ENCODE assay signal across 8 cellular contexts in genomic region chr1:50424045-50424939, GRCh38. TPM values are rescaled to one million over a fixed set of nuclear protein-coding genes. Genes with fewer than 3 reads are reported as not detected.
DNase-seq lines count a peak whose midpoint lies in the region; ATAC-seq, FAIRE-seq and TF ChIP-seq lines count a peak whose summit lies in the region.

No MANE protein-coding gene starts in this region.

- no peak for TF ChIP-seq EP300 in gastroesophageal sphincter (IDR thresholded peaks at IDR 0.05)

- peaks cover 39% of the 10 kb centered on the region for H3K4me1 ChIP-seq in CD4-positive, CD25-positive, alpha-beta regulatory T cell (ENCODE audit: control insufficient read depth, insufficient read depth, low read length, poor library complexity, severe bottlenecking)
- H3K4me1 ChIP-seq in gastroesophageal sphincter: peaks cover 0 to 82% (median 23%) of the 10 kb centered on the region in 3 donors

- H3K27ac ChIP-seq in CD4-positive, CD25-positive, alpha-beta regulatory T cell (ENCODE audit: insufficient read depth, low read length, poor library complexity, severe bottlenecking): no peak overlapping the region
- no peak overlapping the region for H3K27ac ChIP-seq in gastroesophageal sphincter

- no peaks in the 10 kb centered on the region for H3K36me3 Mint-ChIP-seq in CD4-positive, CD25-positive, alpha-beta regulatory T cell
- no peaks in the 10 kb centered on the region for H3K36me3 Mint-ChIP-seq in activated naive CD8-positive, alpha-beta T cell
- H3K36me3 Mint-ChIP-seq in natural killer cell treated with Interleukin-12 subunit alpha and Interleukin-12 subunit beta and Interleukin-15 and Interleukin-18, amount 100 ng/mL, for 72 hours: peaks cover 19% of the 10 kb centered on the region

- TF ChIP-seq POLR2A in H54 (IDR thresholded peaks at IDR 0.05; ENCODE audit: low read depth, low read length) (no peak), gastroesophageal sphincter (IDR thresholded peaks at IDR 0.05) (no peak)

- peak overlapping the region; percentile 68 for H3K4me3 ChIP-seq in CD4-positive, CD25-positive, alpha-beta regulatory T cell (ENCODE audit: low read depth, low read length)
- peak overlapping the region in 1 of 2 donors; percentile 42 for H3K4me3 ChIP-seq in gastroesophageal sphincter

- no peak for TF ChIP-seq CTCF in gastroesophageal sphincter (IDR thresholded peaks at IDR 0.05)

- no peaks in the 10 kb centered on the region for H3K36me3 ChIP-seq in CD4-positive, CD25-positive, alpha-beta regulatory T cell (ENCODE audit: control insufficient read depth, insufficient read depth, low read length)
- no peaks in the 10 kb centered on the region for H3K36me3 ChIP-seq in gastroesophageal sphincter

- H3K9me3 Mint-ChIP-seq in CD4-positive, CD25-positive, alpha-beta regulatory T cell: peaks cover 0 to 5% (median 0%) of the 10 kb centered on the region in 7 donors
- no peaks in the 10 kb centered on the region for H3K9me3 Mint-ChIP-seq in activated naive CD8-positive, alpha-beta T cell (ENCODE audit: low read depth)
- no peaks in the 10 kb centered on the region for H3K9me3 Mint-ChIP-seq in natural killer cell treated with Interleukin-12 subunit alpha and Interleukin-12 subunit beta and Interleukin-15 and Interleukin-18, amount 100 ng/mL, for 72 hours

- H3K27me3 Mint-ChIP-seq in CD4-positive, CD25-positive, alpha-beta regulatory T cell: peaks cover 93% of the 10 kb centered on the region
- H3K27me3 Mint-ChIP-seq in activated naive CD8-positive, alpha-beta T cell: peaks cover 51% of the 10 kb centered on the region
- peaks cover 46 to 63% of the 10 kb centered on the region in 2 donors for H3K27me3 Mint-ChIP-seq in natural killer cell treated with Interleukin-12 subunit alpha and Interleukin-12 subunit beta and Interleukin-15 and Interleukin-18, amount 100 ng/mL, for 72 hours

- no peak for FAIRE-seq in H54 (lab: Jason Lieb, UNC)

- DNase-seq in CD4-positive, CD25-positive, alpha-beta regulatory T cell: peak in 1 of 3 donors; percentile 55
- DNase-seq in H54 (ENCODE audit: insufficient read length, low spot score): peak; percentile 66
- DNase-seq in natural killer cell treated with Interleukin-12 subunit alpha and Interleukin-12 subunit beta and Interleukin-15 and Interleukin-18, amount 100 ng/mL, for 72 hours (ENCODE audit: low spot score): no peak
- DNase-seq in left colon: no peak
- DNase-seq in SW 1271 (lab: John Stamatoyannopoulos, UW): no peak

- H3K4me1 Mint-ChIP-seq in CD4-positive, CD25-positive, alpha-beta regulatory T cell: peaks cover 0 to 71% (median 34%) of the 10 kb centered on the region in 4 donors
- H3K4me1 Mint-ChIP-seq in activated naive CD8-positive, alpha-beta T cell (ENCODE audit: low read depth): peaks cover 55% of the 10 kb centered on the region
- H3K4me1 Mint-ChIP-seq in natural killer cell treated with Interleukin-12 subunit alpha and Interleukin-12 subunit beta and Interleukin-15 and Interleukin-18, amount 100 ng/mL, for 72 hours (ENCODE audit: low read depth in 2 of 2): peaks cover 52 to 55% of the 10 kb centered on the region in 2 donors

- peak overlapping the region in 1 of 3 donors; percentile 50 for H3K27ac Mint-ChIP-seq in CD4-positive, CD25-positive, alpha-beta regulatory T cell
- H3K27ac Mint-ChIP-seq in activated naive CD8-positive, alpha-beta T cell: peak overlapping the region; percentile 66
- H3K27ac Mint-ChIP-seq in natural killer cell treated with Interleukin-12 subunit alpha and Interleukin-12 subunit beta and Interleukin-15 and Interleukin-18, amount 100 ng/mL, for 72 hours: peak overlapping the region; percentile 73 to 74

- H3K27me3 ChIP-seq in CD4-positive, CD25-positive, alpha-beta regulatory T cell (ENCODE audit: control insufficient read depth, insufficient read depth, low read length): peaks cover 33% of the 10 kb centered on the region
- H3K27me3 ChIP-seq in gastroesophageal sphincter: peaks cover 100% of the 10 kb centered on the region

- WGBS in gastroesophageal sphincter (ENCODE audit: low coverage in 1 of 2), 2 donors: 5 to 8% methylated on average over 32 to 39 of the region's 40 CpGs

- no peak for ATAC-seq in CD4-positive, CD25-positive, alpha-beta regulatory T cell (ENCODE audit: low read depth in 2 of 2)
- peak; percentile 50 to 60 for ATAC-seq in natural killer cell treated with Interleukin-12 subunit alpha and Interleukin-12 subunit beta and Interleukin-15 and Interleukin-18, amount 100 ng/mL, for 72 hours
- ATAC-seq in GM18873 (IDR thresholded peaks at IDR 0.05; ENCODE audit: low FRiP score, unreplicated experiment) (no peak), left colon (no peak), gastroesophageal sphincter (no peak)

- H3K9me3 ChIP-seq in CD4-positive, CD25-positive, alpha-beta regulatory T cell (ENCODE audit: control insufficient read depth in 2 of 2, low read length in 2 of 2): no peaks in the 10 kb centered on the region
- no peaks in the 10 kb centered on the region for H3K9me3 ChIP-seq in gastroesophageal sphincter

- intact Hi-C loops in left colon (cut with DNase I, micrococcal nuclease): no loop called here

- H3K4me3 Mint-ChIP-seq in CD4-positive, CD25-positive, alpha-beta regulatory T cell: peak overlapping the region; percentile 81 to 94 (median 91)
- H3K4me3 Mint-ChIP-seq in activated naive CD8-positive, alpha-beta T cell: peak overlapping the region; percentile 88
- peak overlapping the region; percentile 92 for H3K4me3 Mint-ChIP-seq in natural killer cell treated with Interleukin-12 subunit alpha and Interleukin-12 subunit beta and Interleukin-15 and Interleukin-18, amount 100 ng/mL, for 72 hours

RNA-seq across cellular contexts. Expression of gene DMRTA2, which starts 1.0 kb away (rescaled TPM):
- not detected for total RNA-seq in CD4-positive, CD25-positive, alpha-beta regulatory T cell
- not detected for polyA plus RNA-seq in CD4-positive, CD25-positive, alpha-beta regulatory T cell
- total RNA-seq in natural killer cell treated with Interleukin-12 subunit alpha and Interleukin-12 subunit beta and Interleukin-15 and Interleukin-18, amount 100 ng/mL, for 72 hours: 1 to 10 TPM; 1.1 to 3.6 TPM
- total RNA-seq in left colon (under 1 TPM in 1 of 2 donors, not detected in 1; 0.18 TPM), gastroesophageal sphincter (1 to 10 TPM in 1 of 4 donors, not detected in 3; 1.2 TPM)

Comparison
In these comparisons a context has a peak if more than half of its experiments do, and no peak if none do; other contexts are left out.
1. ATAC-seq: peak in natural killer cell treated with Interleukin-12 subunit alpha and Interleukin-12 subunit beta and Interleukin-15 and Interleukin-18, amount 100 ng/mL, for 72 hours (2 of 2); none in CD4-positive, CD25-positive, alpha-beta regulatory T cell (0 of 2), GM18873 (single experiment), left colon (single experiment) and gastroesophageal sphincter (single experiment).
2. Peak in every context shown above with its lines, with median percentiles within 50 percentile points of each other: H3K4me3 Mint-ChIP-seq.